Comparison of ENCODE assay signal across 8 cellular contexts in the genomic region with DNA sequence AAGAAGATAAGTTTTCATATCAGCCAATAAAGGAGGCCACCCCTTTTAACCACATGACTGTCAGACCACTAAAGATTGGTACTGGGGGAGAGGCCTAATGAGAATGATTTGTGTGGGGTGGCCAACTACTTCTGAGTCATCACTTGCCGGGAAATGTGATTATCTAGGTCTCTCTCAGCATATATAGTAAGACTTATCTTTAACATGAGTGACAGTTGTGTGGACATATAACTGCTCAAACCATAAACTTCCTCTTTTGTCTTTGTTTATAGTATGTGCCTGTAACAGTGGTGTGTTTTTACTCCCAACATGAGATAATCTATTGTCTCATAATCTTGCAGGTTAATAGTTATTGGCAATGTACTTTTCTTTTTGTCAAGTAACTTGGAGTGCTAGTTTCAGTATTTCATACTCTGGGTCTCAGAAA.
DNase-seq lines count a peak whose midpoint lies in the region; ATAC-seq and TF ChIP-seq lines count a peak whose summit lies in the region.
"Had no signal": no experiment of that assay in that cellular context is flagged by ENCODE, and none has a peak within 500 bp of the region (broad histone marks: within the 10 kb centered on the region; RNA-seq: fewer than 3 reads in every experiment).

No MANE protein-coding gene starts in this region.

- 0 out of 2 replicates have a peak, but pooled peaks cover 4% of the 10 kb centered on the region for H3K9me2 ChIP-seq in GM23248 (ENCODE audit: insufficient read depth)

- peaks cover 5% of the 10 kb centered on the region for H3K9me3 Mint-ChIP-seq in mesothelial cell of epicardium

- no peak overlapping the region for H3K9ac ChIP-seq in GM23248

- no peaks in the 10 kb centered on the region for H3K27me3 ChIP-seq in GM23248 (replicated peaks; ENCODE audit: insufficient read depth)
- H3K27me3 ChIP-seq: stomach had no signal

- no peaks in the 10 kb centered on the region for H3K4me1 ChIP-seq in GM23248 (ENCODE audit: insufficient read depth)

- no peak overlapping the region for H2AFZ ChIP-seq in GM23248

- no peak overlapping the region for H3K4me3 ChIP-seq in GM23248
- H3K4me3 ChIP-seq: stomach had no signal

- H3K27ac Mint-ChIP-seq in mesothelial cell of epicardium: peak overlapping the region; percentile 49

- in situ Hi-C loops in GM23248 (cut with MboI): no loop called here

- peak; percentile 75 for ATAC-seq in GM18909 (IDR thresholded peaks at IDR 0.05; ENCODE audit: poor library complexity, unreplicated experiment)
- ATAC-seq in HG03095 (IDR thresholded peaks at IDR 0.05; ENCODE audit: unreplicated experiment): peak; percentile 60

- TF ChIP-seq CTCF in mesothelial cell of epicardium (IDR thresholded peaks at IDR 0.05; ENCODE audit: unreplicated experiment): no peak

- H3K4me3 Mint-ChIP-seq in mesothelial cell of epicardium: no peak overlapping the region

- H3K9me3 ChIP-seq in GM23248 (ENCODE audit: low read depth): no peaks in the 10 kb centered on the region
- H3K9me3 ChIP-seq: stomach had no signal

- WGBS in GM23248 (ENCODE audit: low coverage in 1 of 2, low lambda C conversion rate in 2 of 2, missing lambda C conversion rate in 2 of 2), 2 experiments: 70 to 86% methylated on average over 1 of the region's 1 CpG

- H3K4me1 Mint-ChIP-seq in mesothelial cell of epicardium: peaks cover 32% of the 10 kb centered on the region

- no peak overlapping the region for H3K27ac ChIP-seq in GM23248
- H3K27ac ChIP-seq: stomach had no signal

- DNase-seq in RPMI7951 (ENCODE audit: low read depth) (peak; percentile 48), mesothelial cell of epicardium (ENCODE audit: low spot score in 2 of 2, unreplicated experiment in 2 of 2) (no peak), putamen (ENCODE audit: low spot score) (no peak), superior temporal gyrus (ENCODE audit: extremely low spot score) (no peak), GM23248 (no peak)
- DNase-seq: stomach had no signal

- no peaks in the 10 kb centered on the region for H3K79me2 ChIP-seq in GM23248 (ENCODE audit: insufficient read depth)

- H3K36me3 ChIP-seq in GM23248 (ENCODE audit: low read depth): no peaks in the 10 kb centered on the region
- H3K36me3 ChIP-seq: stomach had no signal

- H3K27me3 Mint-ChIP-seq in mesothelial cell of epicardium (ENCODE audit: low read depth): no peaks in the 10 kb centered on the region

- H3K4me2 ChIP-seq in GM23248 (ENCODE audit: unreplicated experiment): no peak overlapping the region

- H4K20me1 ChIP-seq in GM23248 (ENCODE audit: insufficient read depth): no peaks in the 10 kb centered on the region

- peaks cover 5% of the 10 kb centered on the region for H3K36me3 Mint-ChIP-seq in mesothelial cell of epicardium

- peaks cover 5% of the 10 kb centered on the region; the same call in 1 of the 2 replicates for H3F3A ChIP-seq in GM23248 (ENCODE audit: insufficient read depth)
